Comparison of ENCODE assay signal across 25 cellular contexts in the genomic region with DNA sequence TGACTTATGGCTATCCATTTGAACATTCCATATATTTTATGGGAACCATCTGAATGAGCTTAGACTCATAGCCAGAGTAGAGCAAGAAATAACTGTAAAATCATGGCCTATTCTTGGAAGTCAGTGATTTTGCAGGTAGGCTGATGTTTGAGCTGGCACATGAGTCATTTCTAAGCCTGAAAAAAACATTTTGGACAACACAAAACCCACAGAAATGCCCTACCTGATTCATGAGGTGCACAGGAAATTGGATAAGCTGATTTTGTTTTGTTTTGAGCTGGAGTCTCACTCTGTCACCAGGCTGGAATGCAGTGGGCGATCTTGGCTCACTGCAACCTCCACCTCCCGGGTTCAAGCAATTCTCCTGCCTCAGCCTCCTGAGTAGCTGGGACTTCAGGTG.
"Had no signal": no experiment of that assay in that cellular context is flagged by ENCODE, and none has a peak within 500 bp of the region (broad histone marks: within the 10 kb centered on the region; RNA-seq: fewer than 3 reads in every experiment).

No MANE protein-coding gene starts in this region.

- H3K4me1 ChIP-seq: gastrocnemius medialis, parathyroid adenoma, psoas muscle, right atrium auricular region had no signal

- ATAC-seq: gastrocnemius medialis; naive thymus-derived CD8-positive, alpha-beta T cell; psoas muscle; stimulated activated memory B cell treated with anti-CD40 and anti-IgM and Interleukin-4, amounts not matched to agents 10 μg/mL and 1 μg/mL and 100 μg/mL, for 72 hours; stimulated activated naive CD8-positive, alpha-beta T cell treated with anti-CD3 and anti-CD28 coated beads, Interleukin-15, amount 100 ng/mL, for 72 hours; WTC11 had no signal

- DNase-seq: activated CD4-positive, alpha-beta memory T cell treated with anti-CD3 and anti-CD28 coated beads, Interleukin-2, amount 10 ng/mL, durations not matched to agents 7 days and 5 days; activated CD4-positive, alpha-beta T cell treated with anti-CD3 and anti-CD28 coated beads for 1 hour; activated CD4-positive, alpha-beta T cell treated with anti-CD3 and anti-CD28 coated beads, Interleukin-2, amount 10 ng/mL, durations not matched to agents 7 days and 5 days; activated CD8-positive, alpha-beta memory T cell treated with anti-CD3 and anti-CD28 coated beads, Interleukin-2, amount 50 U/mL, for 48 hours; activated T-cell treated with anti-CD3 and anti-CD28 coated beads, Interleukin-2, amount 50 U/mL, for 24 hours; dorsolateral prefrontal cortex; effector memory CD4-positive, alpha-beta T cell; gastrocnemius medialis; glutamatergic neuron; naive thymus-derived CD8-positive, alpha-beta T cell; nucleus accumbens; psoas muscle; stimulated activated CD4-positive, alpha-beta T cell treated with anti-CD3 and anti-CD28 coated beads, Interleukin-1b, Interleukin-23, amount 100 ng/mL, for 48 hours; stimulated activated CD4-positive, alpha-beta T cell treated with anti-CD3 and anti-CD28 coated beads, Interleukin-4, amount 100 ng/mL, for 4 hours; stimulated activated CD8-positive, alpha-beta memory T cell treated with anti-CD3 and anti-CD28 coated beads, Interleukin-4, amount 100 ng/mL, for 48 hours; stimulated activated naive CD8-positive, alpha-beta T cell treated with anti-CD3 and anti-CD28 coated beads, Interleukin-15, amount 100 ng/mL, for 72 hours; substantia nigra; T-helper 2 cell had no signal

- H3K9me3 ChIP-seq: gastrocnemius medialis, psoas muscle, right atrium auricular region had no signal

- H3K27ac ChIP-seq: cardiac muscle cell, coronary artery, dorsolateral prefrontal cortex, gastrocnemius medialis, parathyroid adenoma, psoas muscle, right atrium auricular region had no signal

- H3K27me3 ChIP-seq: cardiac muscle cell, gastrocnemius medialis, right atrium auricular region had no signal

- H3K36me3 ChIP-seq: cardiac muscle cell, gastrocnemius medialis, right atrium auricular region had no signal

- H3K4me3 ChIP-seq: cardiac muscle cell, coronary artery, dorsolateral prefrontal cortex, gastrocnemius medialis, psoas muscle, right atrium auricular region, smooth muscle cell had no signal
